10 cellular contexts compared by ENCODE assay signal in genomic region chr17:68318103-68318991, GRCh38. TPM values are rescaled to one million over a fixed set of nuclear protein-coding genes. Genes with fewer than 3 reads are reported as not detected.
DNase-seq lines count a peak whose midpoint lies in the region; ATAC-seq and TF ChIP-seq lines count a peak whose summit lies in the region.
"Had no signal": no experiment of that assay in that cellular context is flagged by ENCODE, and none has a peak within 500 bp of the region (broad histone marks: within the 10 kb centered on the region; RNA-seq: fewer than 3 reads in every experiment).

No MANE protein-coding gene starts in this region.

- no peaks in the 10 kb centered on the region for H3K36me3 ChIP-seq in adipocyte (ENCODE audit: control insufficient read depth, insufficient read depth, low read length, severe bottlenecking)
- no peaks in the 10 kb centered on the region for H3K36me3 ChIP-seq in mesenchymal stem cell (ENCODE audit: control insufficient read depth in 1 of 2, insufficient read depth in 2 of 2, low read depth in 1 of 2, low read length in 2 of 2)

- no peak overlapping the region for H2AK5ac ChIP-seq in mesenchymal stem cell (ENCODE audit: low read length, severe bottlenecking)

- no peaks in the 10 kb centered on the region for H3K9me3 ChIP-seq in adipocyte (ENCODE audit: control insufficient read depth, low read length)
- H3K9me3 ChIP-seq in mesenchymal stem cell (ENCODE audit: control insufficient read depth, low read length): no peaks in the 10 kb centered on the region

- no peak overlapping the region for H3K23ac ChIP-seq in mesenchymal stem cell (ENCODE audit: low read length in 2 of 2)

- H3K18ac ChIP-seq in mesenchymal stem cell (ENCODE audit: low read depth in 1 of 2, low read length in 2 of 2): no peak overlapping the region

- no peak overlapping the region for H4K91ac ChIP-seq in mesenchymal stem cell (ENCODE audit: low read length)

- H3K9ac ChIP-seq in adipocyte (ENCODE audit: low read length): no peak overlapping the region
- no peak overlapping the region for H3K9ac ChIP-seq in mesenchymal stem cell (ENCODE audit: low read length)

- no peak overlapping the region for H3K27ac ChIP-seq in mesenchymal stem cell (ENCODE audit: low read length, poor library complexity, severe bottlenecking)

- H3K4me3 ChIP-seq in adipocyte (ENCODE audit: low read length) (no peak overlapping the region), mesenchymal stem cell (ENCODE audit: insufficient read depth in 1 of 2, low read depth in 1 of 2, low read length in 2 of 2) (no peak overlapping the region)

- no peak overlapping the region for H4K8ac ChIP-seq in mesenchymal stem cell (ENCODE audit: low read length)

- no peak overlapping the region for H2BK120ac ChIP-seq in mesenchymal stem cell (ENCODE audit: low read depth, low read length)

- H3K14ac ChIP-seq in mesenchymal stem cell (ENCODE audit: low read length in 2 of 2): no peak overlapping the region

- no peak overlapping the region for H3K4ac ChIP-seq in mesenchymal stem cell (ENCODE audit: low read depth in 1 of 2, low read length in 2 of 2)

- peak overlapping the region in 1 of 2 experiments; percentile 21 for H2BK12ac ChIP-seq in mesenchymal stem cell (ENCODE audit: low read length in 2 of 2)

- peaks cover 11% of the 10 kb centered on the region for H3K4me1 ChIP-seq in adipocyte (ENCODE audit: control insufficient read depth, insufficient read depth, low read length)
- H3K4me1 ChIP-seq in mesenchymal stem cell (ENCODE audit: control insufficient read depth, insufficient read depth, low read depth, low read length): peaks cover 4% of the 10 kb centered on the region

- H3K27me3 ChIP-seq in adipocyte (replicated peaks; ENCODE audit: control insufficient read depth, insufficient read depth, low read length): no peaks in the 10 kb centered on the region
- no peaks in the 10 kb centered on the region for H3K27me3 ChIP-seq in mesenchymal stem cell (ENCODE audit: control insufficient read depth in 1 of 2, insufficient read depth in 1 of 2, low read length in 2 of 2)

- DNase-seq in COLO829 (ENCODE audit: low spot score) (peak; percentile 91), HPDE6-E6E7 (ENCODE audit: extremely low spot score) (peak; percentile 46), adipocyte (ENCODE audit: low read depth) (peak; percentile 45), mesenchymal stem cell (peak; percentile 94)
- DNase-seq in activated CD8-positive, alpha-beta memory T cell treated with anti-CD3 and anti-CD28 coated beads, Interleukin-2, amount 50 U/mL, for 4 hours: no peak
- no peak for DNase-seq in activated CD4-positive, CD25-positive, alpha-beta regulatory T cell (lab: John Stamatoyannopoulos, UW)
- DNase-seq: erythroblast, nephron progenitor cell had no signal

- no peak overlapping the region for H2BK15ac ChIP-seq in mesenchymal stem cell (ENCODE audit: low read depth, poor library complexity, severe bottlenecking)

- no peak overlapping the region for H2AFZ ChIP-seq in mesenchymal stem cell (ENCODE audit: low read depth, low read length)

- ATAC-seq in HG02938 (IDR thresholded peaks at IDR 0.05; ENCODE audit: unreplicated experiment) (no peak), GM18505 (IDR thresholded peaks at IDR 0.05; ENCODE audit: unreplicated experiment) (no peak)

- no peaks in the 10 kb centered on the region for H3K79me1 ChIP-seq in mesenchymal stem cell (replicated peaks; ENCODE audit: low read length, poor library complexity, severe bottlenecking)

- H2BK5ac ChIP-seq in mesenchymal stem cell (ENCODE audit: low read depth, low read length, poor library complexity, severe bottlenecking): no peak overlapping the region

- no peak for TF ChIP-seq POLR2A in GM18505 (IDR thresholded peaks at IDR 0.05; ENCODE audit: borderline replicate concordance, extremely low read depth, insufficient read depth, insufficient read length)

- 58% methylated on average over 8 of the region's 8 CpGs for WGBS in mesenchymal stem cell

- H3K4me2 ChIP-seq in mesenchymal stem cell (ENCODE audit: low read length, poor library complexity, severe bottlenecking): no peak overlapping the region

RNA-seq across cellular contexts. Expression of gene ARSG, which starts 27.1 kb away (rescaled TPM):
- polyA plus RNA-seq in mesenchymal stem cell (2013, experiment 1 of 2): 4.5 TPM
- 4.7 TPM for polyA plus RNA-seq in mesenchymal stem cell (2013, experiment 2 of 2)

RNA-seq across cellular contexts. Expression of gene SLC16A6, which starts 27.4 kb away (rescaled TPM):
- 48.0 TPM for polyA plus RNA-seq in mesenchymal stem cell (2013, experiment 1 of 2)
- polyA plus RNA-seq in mesenchymal stem cell (2013, experiment 2 of 2): 49.8 TPM

Comparison
In these comparisons a context has a peak if more than half of its experiments do, and no peak if none do; other contexts are left out.
1. DNase-seq: peak in COLO829 (single experiment), HPDE6-E6E7 (single experiment), adipocyte (single experiment) and mesenchymal stem cell (single experiment); none in activated CD8-positive, alpha-beta memory T cell treated with anti-CD3 and anti-CD28 coated beads, Interleukin-2, amount 50 U/mL, for 4 hours (single experiment) and activated CD4-positive, CD25-positive, alpha-beta regulatory T cell (0 of 4).